In the genomic region with DNA sequence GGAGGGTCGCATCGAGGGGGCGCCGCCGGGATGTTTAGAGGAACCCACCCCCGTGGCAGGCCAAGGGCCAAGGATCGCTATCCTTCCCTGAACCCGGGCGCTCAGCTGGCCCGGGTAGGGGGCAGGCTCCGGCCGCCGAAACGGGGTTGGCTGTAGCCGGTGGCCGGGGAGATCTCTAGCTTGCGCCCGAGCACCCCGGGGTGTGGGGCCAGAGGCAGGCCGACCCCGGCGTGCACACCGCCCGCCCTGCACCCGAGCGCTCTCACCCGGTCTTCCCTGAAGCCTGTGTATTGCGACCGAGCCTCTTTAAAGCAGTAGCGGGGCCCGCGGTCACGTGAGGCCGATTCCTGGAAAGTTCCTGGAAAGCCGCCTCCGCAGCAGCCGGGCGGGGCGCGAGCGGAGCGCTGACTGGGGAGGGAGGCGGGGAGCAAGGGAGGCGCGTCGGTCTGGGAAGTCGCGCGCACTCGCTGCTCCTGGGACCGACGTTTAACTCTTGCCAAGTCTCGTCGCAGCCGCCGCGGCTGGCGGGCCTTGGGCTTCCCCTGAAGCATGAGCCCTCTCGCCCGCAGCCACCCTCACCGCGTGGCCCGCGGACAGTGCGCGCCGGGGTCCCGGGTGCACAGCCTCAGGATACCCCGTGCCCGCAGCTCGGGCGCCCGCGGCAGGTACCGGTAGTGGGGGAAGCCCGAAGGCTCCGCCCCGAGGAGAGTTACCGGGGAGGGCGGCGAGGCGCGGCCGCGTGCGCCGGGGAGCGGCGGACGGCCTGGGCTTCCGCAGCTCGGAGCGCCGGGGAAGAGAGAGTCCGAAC, we compare ENCODE assay signal across 8 cellular contexts. TPM values are rescaled to one million over a fixed set of nuclear protein-coding genes. Genes with fewer than 3 reads are reported as not detected.
DNase-seq lines count a peak whose midpoint lies in the region; TF ChIP-seq lines count a peak whose summit lies in the region.

No MANE protein-coding gene starts in this region.

- peaks cover 24% of the 10 kb centered on the region for H3K79me1 ChIP-seq in trophoblast cell (ENCODE audit: low read length)

- H3K4me3 ChIP-seq in HAP-1 (peak overlapping the region; percentile 89), MM.1S (ENCODE audit: low read length) (peak overlapping the region; percentile 97), adipocyte (ENCODE audit: low read length) (peak overlapping the region; percentile 92), trophoblast cell (ENCODE audit: low read depth, low read length) (peak overlapping the region; percentile 74), transverse colon (peak overlapping the region; percentile 58 to 92 (median 85))

- peaks cover 29% of the 10 kb centered on the region for H3F3A ChIP-seq in MM.1S (ENCODE audit: insufficient read depth, low read length)

- H3K4me1 ChIP-seq in HAP-1: peaks cover 14% of the 10 kb centered on the region
- H3K4me1 ChIP-seq in MM.1S (ENCODE audit: low read length): peaks cover 8% of the 10 kb centered on the region; the same call in 1 of the 2 replicates
- peaks cover 34% of the 10 kb centered on the region for H3K4me1 ChIP-seq in adipocyte (ENCODE audit: control insufficient read depth, insufficient read depth, low read length)
- H3K4me1 ChIP-seq in trophoblast cell (ENCODE audit: control insufficient read depth in 1 of 2, insufficient read depth in 2 of 2, low read length in 2 of 2): peaks cover 5 to 10% of the 10 kb centered on the region in 2 experiments
- H3K4me1 ChIP-seq in transverse colon: peaks cover 0 to 39% (median 21%) of the 10 kb centered on the region in 4 donors

- H3K4me2 ChIP-seq in MM.1S (ENCODE audit: low read depth, low read length) (peak overlapping the region; percentile 99), trophoblast cell (ENCODE audit: low read length) (peak overlapping the region; percentile 82)

- no peaks in the 10 kb centered on the region for H3K9me2 ChIP-seq in MM.1S (replicated peaks; ENCODE audit: insufficient read depth, low read length)

- peak overlapping the region; percentile 88 for H3K18ac ChIP-seq in trophoblast cell (ENCODE audit: low read length)

- H2AFZ ChIP-seq in MM.1S (ENCODE audit: low read length) (peak overlapping the region; percentile 99), trophoblast cell (ENCODE audit: insufficient read depth, low read length, poor library complexity) (peak overlapping the region; percentile 38)

- H3K23ac ChIP-seq in trophoblast cell (ENCODE audit: low read length): no peak overlapping the region

- no peak overlapping the region for H2AK5ac ChIP-seq in trophoblast cell (ENCODE audit: low read length)

- intact Hi-C loops in cardiac septum (cut with DNase I) (loop anchor here (1.0 to 5.0 kb wide), 8 partner anchors 107 to 504 kb away; a partner anchor contains a TSS), transverse colon (cut with DNase I; ENCODE audit: low total_unique reads) (loop anchor here (5.0 to 10.0 kb wide), 4 partner anchors 104 to 504 kb away; a partner anchor contains a TSS)

- H3K79me2 ChIP-seq in MM.1S (ENCODE audit: low read length) (no peaks in the 10 kb centered on the region), trophoblast cell (ENCODE audit: control insufficient read depth, insufficient read depth, low read length, poor library complexity) (peaks cover 6% of the 10 kb centered on the region)

- TF ChIP-seq CTCF in MM.1S (IDR thresholded peaks at IDR 0.05; ENCODE audit: low read length): no peak
- TF ChIP-seq CTCF in transverse colon (IDR thresholded peaks at IDR 0.05): peak in 1 of 5 experiments; percentile 9

- peak overlapping the region; percentile 73 for H3K27ac ChIP-seq in MM.1S (ENCODE audit: low read length)
- peak overlapping the region; percentile 80 for H3K27ac ChIP-seq in trophoblast cell (ENCODE audit: low read depth, low read length)
- peak overlapping the region; percentile 93 to 98 (median 97) for H3K27ac ChIP-seq in transverse colon

- peak overlapping the region; percentile 70 for H2BK120ac ChIP-seq in trophoblast cell (ENCODE audit: insufficient read depth, low read length, poor library complexity)

- peak; percentile 62 for TF ChIP-seq EP300 in transverse colon (IDR thresholded peaks at IDR 0.05; ENCODE audit: low read depth)

- H3K36me3 ChIP-seq in HAP-1 (replicated peaks) (peaks cover 34% of the 10 kb centered on the region), MM.1S (replicated peaks; ENCODE audit: insufficient read depth, low read length) (no peaks in the 10 kb centered on the region), adipocyte (ENCODE audit: control insufficient read depth, insufficient read depth, low read length, severe bottlenecking) (no peaks in the 10 kb centered on the region), trophoblast cell (ENCODE audit: control insufficient read depth in 1 of 2, insufficient read depth in 2 of 2, low read length in 2 of 2) (no peaks in the 10 kb centered on the region), transverse colon (peaks cover 0 to 9% (median 4%) of the 10 kb centered on the region in 4 donors)

- WGBS in trophoblast cell (ENCODE audit: extremely low coverage, insufficient coverage, insufficient read length): no CpG with 5 or more reads among the region's 95 CpGs
- 0% methylated on average over 37 of the region's 95 CpGs; no CpG with 5 or more reads in 1 of the 2 donors for WGBS in transverse colon (ENCODE audit: low coverage in 1 of 2), 2 donors

- H3K27me3 ChIP-seq in HAP-1 (ENCODE audit: low read depth) (no peaks in the 10 kb centered on the region), MM.1S (replicated peaks; ENCODE audit: insufficient read depth, low read length) (no peaks in the 10 kb centered on the region), adipocyte (replicated peaks; ENCODE audit: control insufficient read depth, insufficient read depth, low read length) (no peaks in the 10 kb centered on the region), trophoblast cell (ENCODE audit: insufficient read depth, low read length) (no peaks in the 10 kb centered on the region), transverse colon (no peaks in the 10 kb centered on the region)

- H2BK5ac ChIP-seq in trophoblast cell (ENCODE audit: low read depth, low read length, poor library complexity): peak overlapping the region; percentile 74

- H3K9me3 ChIP-seq in HAP-1 (no peaks in the 10 kb centered on the region), MM.1S (replicated peaks; ENCODE audit: insufficient read depth, low read length) (no peaks in the 10 kb centered on the region), adipocyte (ENCODE audit: control insufficient read depth, low read length) (no peaks in the 10 kb centered on the region), trophoblast cell (ENCODE audit: insufficient read depth, low read depth, low read length) (no peaks in the 10 kb centered on the region), transverse colon (no peaks in the 10 kb centered on the region)

- peak; percentile 69 for TF ChIP-seq POLR2A in transverse colon (IDR thresholded peaks at IDR 0.05)

- H2BK12ac ChIP-seq in trophoblast cell (ENCODE audit: low read length): peak overlapping the region; percentile 34

- peak; percentile 59 for DNase-seq in GM04503 (ENCODE audit: low read depth)
- DNase-seq in HAP-1 (ENCODE audit: low spot score in 2 of 2): peak; percentile 86 to 95
- peak; percentile 86 for DNase-seq in MM.1S
- DNase-seq in SW 1271 (lab: John Stamatoyannopoulos, UW): peak; percentile 75 to 87
- peak; percentile 96 for DNase-seq in adipocyte (ENCODE audit: low read depth)
- DNase-seq in cardiac septum (ENCODE audit: low spot score): peak; percentile 97
- DNase-seq in trophoblast cell: peak; percentile 95 to 96
- peak; percentile 96 for DNase-seq in transverse colon

- H4K20me1 ChIP-seq in MM.1S (ENCODE audit: insufficient read depth, low read length): no peaks in the 10 kb centered on the region

- in situ Hi-C loops in HAP-1 (cut with MboI; ENCODE audit: low sequenced_read_pairs) (loop anchor here (5.0 kb wide), 1 partner anchor 172 kb away; no protein-coding TSS in a partner anchor), transverse colon (cut with MboI; ENCODE audit: low pct_ligation_motif_present in 1 of 4, low pct_unique_long_range_greater_than_20kb in 1 of 4, low sequenced_read_pairs in 3 of 4) (loop anchor here in 3 of 4 donors (10.0 to 25.0 kb wide), 4 partner anchors 104 to 417 kb away; a partner anchor contains a TSS)

- peak overlapping the region; percentile 37 for H4K12ac ChIP-seq in trophoblast cell (ENCODE audit: low read depth, low read length)

- H3K4ac ChIP-seq in trophoblast cell (ENCODE audit: low read depth, low read length): no peak overlapping the region

- peak overlapping the region; percentile 75 for H3K9ac ChIP-seq in MM.1S (ENCODE audit: low read length)
- peak overlapping the region; percentile 86 for H3K9ac ChIP-seq in adipocyte (ENCODE audit: low read length)
- H3K9ac ChIP-seq in trophoblast cell (ENCODE audit: low read length): peak overlapping the region; percentile 10

- peak overlapping the region; percentile 93 for H4K91ac ChIP-seq in trophoblast cell (ENCODE audit: low read depth, low read length)

- peak overlapping the region; percentile 87 for H4K8ac ChIP-seq in trophoblast cell (ENCODE audit: low read depth, low read length)

- H3K14ac ChIP-seq in trophoblast cell (ENCODE audit: low read length): peak overlapping the region; percentile 90

RNA-seq across cellular contexts. Expression of a gene that starts 1.7 kb away (rescaled TPM):
- 40.3 TPM for total RNA-seq in cardiac septum
- polyA plus RNA-seq in trophoblast cell (2013): 13.0 and 14.5 TPM in 2 replicates
- 100 to 1,000 TPM in 2 of 4 donors, 10 to 100 TPM in 2; 45.5 to 213 (median 79.4) TPM for total RNA-seq in transverse colon

Comparison
In these comparisons a context has a peak if more than half of its experiments do, and no peak if none do; other contexts are left out.
1. Peak in every context shown above with its lines: DNase-seq, H3K4me3 ChIP-seq and H3K27ac ChIP-seq.
2. H3K9ac ChIP-seq: peak in every context shown above with its lines; median percentile 86 in adipocyte; 75 in MM.1S; 10 in trophoblast cell.